Comparison of ENCODE assay signal across 1 cellular context in the genomic region with DNA sequence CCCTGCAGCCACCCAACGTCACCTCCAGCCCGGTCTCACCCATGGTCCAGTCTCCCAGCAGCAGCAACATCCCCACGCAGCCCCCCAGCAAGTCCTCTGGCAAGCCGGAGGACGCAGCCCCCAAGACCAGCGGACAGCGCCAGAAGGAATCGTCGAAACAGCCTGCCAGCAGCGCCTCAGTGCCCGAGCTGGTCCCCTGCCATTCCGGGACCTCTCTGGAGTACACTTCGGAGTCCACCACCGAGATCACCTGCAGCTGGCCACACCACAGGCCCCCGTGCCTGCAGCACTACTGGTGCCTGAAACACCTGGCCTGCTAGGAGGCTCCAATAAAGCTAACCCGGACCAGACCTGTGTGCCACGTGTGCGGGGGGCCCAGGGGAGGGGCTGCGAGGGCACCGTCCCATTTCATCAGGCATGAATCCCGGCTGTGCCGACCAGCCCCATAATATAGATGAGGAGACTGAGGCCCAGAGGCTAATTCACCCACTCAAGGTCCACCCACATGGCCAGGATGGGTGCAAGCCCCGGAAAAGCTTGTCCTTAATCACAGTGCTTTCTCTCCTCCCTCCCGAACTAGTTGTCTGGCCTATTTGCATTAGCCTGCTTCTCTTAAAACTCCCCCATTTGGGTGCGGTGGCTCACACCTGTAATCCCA.
TF ChIP-seq lines count a peak whose summit lies in the region.

No MANE protein-coding gene starts in this region.

TF ChIP-seq in IMR-90, 13 proteins besides CTCF, POLR2A, EP300 and RAD21 (continued from another document):
- TF ChIP-seq RFX5 (IDR thresholded peaks at IDR 0.05; ENCODE audit: low read depth, low read length) = no peak
- TF ChIP-seq, protein P1, sequence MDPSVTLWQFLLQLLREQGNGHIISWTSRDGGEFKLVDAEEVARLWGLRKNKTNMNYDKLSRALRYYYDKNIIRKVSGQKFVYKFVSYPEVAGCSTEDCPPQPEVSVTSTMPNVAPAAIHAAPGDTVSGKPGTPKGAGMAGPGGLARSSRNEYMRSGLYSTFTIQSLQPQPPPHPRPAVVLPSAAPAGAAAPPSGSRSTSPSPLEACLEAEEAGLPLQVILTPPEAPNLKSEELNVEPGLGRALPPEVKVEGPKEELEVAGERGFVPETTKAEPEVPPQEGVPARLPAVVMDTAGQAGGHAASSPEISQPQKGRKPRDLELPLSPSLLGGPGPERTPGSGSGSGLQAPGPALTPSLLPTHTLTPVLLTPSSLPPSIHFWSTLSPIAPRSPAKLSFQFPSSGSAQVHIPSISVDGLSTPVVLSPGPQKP (IDR thresholded peaks at IDR 0.05; ENCODE audit: borderline replicate concordance, low read depth, low read length) = no peak
- no peak for TF ChIP-seq MAZ (IDR thresholded peaks at IDR 0.05; ENCODE audit: borderline replicate concordance, low read depth, low read length)
- TF ChIP-seq RCOR1 (IDR thresholded peaks at IDR 0.05; ENCODE audit: insufficient replicate concordance, low read length) = no peak
- no peak for TF ChIP-seq BHLHE40 (IDR thresholded peaks at IDR 0.05; ENCODE audit: low read depth, low read length)
- no peak for TF ChIP-seq NFE2L2 (IDR thresholded peaks at IDR 0.05; ENCODE audit: low read depth, low read length)
- TF ChIP-seq CHD1 (IDR thresholded peaks at IDR 0.05; ENCODE audit: low read depth, low read length) = no peak
- TF ChIP-seq MAFK (IDR thresholded peaks at IDR 0.05; ENCODE audit: low read depth, low read length) = no peak
- no peak for TF ChIP-seq SMC3 (IDR thresholded peaks at IDR 0.05; ENCODE audit: low read depth, low read length)
TF ChIP-seq in IMR-90: peak in this region for 0.
